In the genomic region with DNA sequence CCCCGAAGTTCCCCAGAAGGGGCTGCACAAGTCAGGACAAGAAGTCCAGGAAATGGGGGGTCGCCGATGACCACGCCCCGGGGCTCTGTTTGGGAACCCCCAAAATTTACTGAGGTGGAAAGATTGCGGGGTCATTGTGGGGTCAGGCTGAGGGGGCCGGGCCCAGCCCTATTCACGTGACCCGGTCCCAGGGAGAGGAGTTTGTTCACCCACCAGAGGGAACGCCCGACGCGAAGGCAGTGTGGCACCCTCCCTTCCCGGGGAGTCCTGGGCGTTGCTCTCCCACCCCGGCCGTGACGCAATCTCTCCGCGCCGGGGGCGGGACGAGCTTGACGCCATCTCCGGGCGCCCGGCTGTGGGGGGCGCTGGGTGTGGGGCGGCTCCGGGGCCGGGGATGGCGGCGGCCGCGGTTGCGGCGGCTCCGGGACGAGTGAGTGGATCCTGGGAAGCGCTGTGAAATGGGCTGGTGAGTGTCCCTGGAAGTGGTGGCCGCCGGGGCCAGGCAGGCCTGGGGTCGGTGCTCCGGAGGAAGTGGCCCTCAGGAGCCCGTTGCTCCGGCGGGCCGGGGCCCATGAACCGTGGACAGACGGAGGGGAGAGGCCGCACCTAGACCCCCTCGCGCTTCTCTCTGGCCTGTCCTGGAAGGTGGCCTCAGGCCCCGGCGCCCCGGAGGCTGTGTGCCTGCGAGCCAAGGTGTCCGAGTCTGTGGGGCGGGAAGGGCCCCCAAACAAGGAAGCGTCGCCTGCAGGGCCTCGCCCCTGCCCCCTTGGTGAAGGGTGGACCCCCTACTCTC, we compare ENCODE assay signal across 8 cellular contexts. TPM values are rescaled to one million over a fixed set of nuclear protein-coding genes. Genes with fewer than 3 reads are reported as not detected.
DNase-seq lines count a peak whose midpoint lies in the region; ATAC-seq and TF ChIP-seq lines count a peak whose summit lies in the region.

A gene with protein sequence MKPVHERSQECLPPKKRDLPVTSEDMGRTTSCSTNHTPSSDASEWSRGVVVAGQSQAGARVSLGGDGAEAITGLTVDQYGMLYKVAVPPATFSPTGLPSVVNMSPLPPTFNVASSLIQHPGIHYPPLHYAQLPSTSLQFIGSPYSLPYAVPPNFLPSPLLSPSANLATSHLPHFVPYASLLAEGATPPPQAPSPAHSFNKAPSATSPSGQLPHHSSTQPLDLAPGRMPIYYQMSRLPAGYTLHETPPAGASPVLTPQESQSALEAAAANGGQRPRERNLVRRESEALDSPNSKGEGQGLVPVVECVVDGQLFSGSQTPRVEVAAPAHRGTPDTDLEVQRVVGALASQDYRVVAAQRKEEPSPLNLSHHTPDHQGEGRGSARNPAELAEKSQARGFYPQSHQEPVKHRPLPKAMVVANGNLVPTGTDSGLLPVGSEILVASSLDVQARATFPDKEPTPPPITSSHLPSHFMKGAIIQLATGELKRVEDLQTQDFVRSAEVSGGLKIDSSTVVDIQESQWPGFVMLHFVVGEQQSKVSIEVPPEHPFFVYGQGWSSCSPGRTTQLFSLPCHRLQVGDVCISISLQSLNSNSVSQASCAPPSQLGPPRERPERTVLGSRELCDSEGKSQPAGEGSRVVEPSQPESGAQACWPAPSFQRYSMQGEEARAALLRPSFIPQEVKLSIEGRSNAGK (plus strand): TSS at position 338 of the 793 bp plus-strand sequence. CDS start 3,765 bp downstream, outside the sequence.

- intact Hi-C loops in mammary epithelial cell (cut with micrococcal nuclease): loop anchor here (1.0 to 5.0 kb wide), 4 partner anchors 36 to 115 kb away; a partner anchor contains a TSS

- no peaks in the 10 kb centered on the region for H3F3A ChIP-seq in smooth muscle cell (ENCODE audit: low read depth)

- H3K27me3 ChIP-seq in ACC112 (ENCODE audit: insufficient read depth, low read length) (no peaks in the 10 kb centered on the region), mammary epithelial cell (ENCODE audit: insufficient read depth, low read length) (no peaks in the 10 kb centered on the region), smooth muscle cell (ENCODE audit: low read depth) (no peaks in the 10 kb centered on the region)

- H2AFZ ChIP-seq in ACC112 (ENCODE audit: low read length, unreplicated experiment) (peak within 1 kb of the TSS; percentile 90), mammary epithelial cell (ENCODE audit: low read depth, low read length) (peak within 1 kb of the TSS; percentile 89), smooth muscle cell (ENCODE audit: low read depth) (peak within 1 kb of the TSS; percentile 82)

- TSS peak; percentile 46 for BruUV-seq in mammary epithelial cell (replicated peaks; lab: Mats Ljungman, UMichigan)

- no peaks in the 10 kb centered on the region; the same call in 1 of the 2 replicates for H3K36me3 ChIP-seq in ACC112 (ENCODE audit: insufficient read depth, low read length)
- H3K36me3 ChIP-seq in mammary epithelial cell (ENCODE audit: insufficient read depth, low read length): peaks cover 7% of the 10 kb centered on the region
- H3K36me3 ChIP-seq in smooth muscle cell (ENCODE audit: low read depth): peaks cover 5% of the 10 kb centered on the region

- H3K4me2 ChIP-seq in mammary epithelial cell (ENCODE audit: insufficient read depth, low read depth, low read length) (peak within 1 kb of the TSS; percentile 85), smooth muscle cell (peak within 1 kb of the TSS; percentile 99)

- CTCF ChIA-PET in mammary epithelial cell (lab: Charles Lee; ENCODE audit: low non-redundant PET): no interaction called here

- H3K27ac ChIP-seq in ACC112 (ENCODE audit: low read depth, low read length) (peak within 1 kb of the TSS; percentile 55), mammary epithelial cell (ENCODE audit: insufficient read depth, low read depth, low read length) (peak within 1 kb of the TSS; percentile 90), smooth muscle cell (ENCODE audit: low read depth) (peak within 1 kb of the TSS; percentile 65)

- ATAC-seq in GM18867 (IDR thresholded peaks at IDR 0.05; ENCODE audit: unreplicated experiment) (peak; percentile 66), HG03097 (IDR thresholded peaks at IDR 0.05; ENCODE audit: low FRiP score, unreplicated experiment) (peak; percentile 69)

- TF ChIP-seq CTCF in WI38 (IDR thresholded peaks at IDR 0.05; ENCODE audit: low read depth, low read length): no peak
- TF ChIP-seq CTCF in mammary epithelial cell (conservative IDR thresholded peaks at IDR 0.05 in 1 of 2, IDR thresholded peaks at IDR 0.05 in 1 of 2; ENCODE audit: extremely low read depth in 1 of 2, insufficient read depth in 1 of 2, low read depth in 1 of 2, low read length in 2 of 2): no peak
- TF ChIP-seq CTCF in smooth muscle cell (IDR thresholded peaks at IDR 0.05; ENCODE audit: borderline replicate concordance, insufficient read depth, poor library complexity, severe bottlenecking): no peak

- H3K4me1 ChIP-seq in ACC112 (ENCODE audit: control insufficient read depth, insufficient read depth, low read length, unreplicated experiment): peaks cover 10% of the 10 kb centered on the region
- peaks cover 11% of the 10 kb centered on the region for H3K4me1 ChIP-seq in mammary epithelial cell (ENCODE audit: insufficient read depth, low read length)
- H3K4me1 ChIP-seq in smooth muscle cell (ENCODE audit: low read depth): peaks cover 7% of the 10 kb centered on the region

- DNase-seq in NCI-H2196 treated with DMSO at 0.1 percent for 48 hours (lab: John Stamatoyannopoulos, UW; ENCODE audit: unreplicated experiment) (peak; percentile 55), mammary epithelial cell (peak; percentile 91), iPS-NIHi7 (ENCODE audit: extremely low spot score) (peak; percentile 99), smooth muscle cell (lab: John Stamatoyannopoulos, UW; ENCODE audit: unreplicated experiment) (peak; percentile 77)

- dilution Hi-C loops in mammary epithelial cell (cut with HindIII; ENCODE audit: low sequenced_read_pairs): loop anchor here (5.0 kb wide), 2 partner anchors 41 to 59 kb away; no protein-coding TSS in a partner anchor

- H3K9me3 ChIP-seq in mammary epithelial cell (replicated peaks; ENCODE audit: insufficient read depth, low read length): no peaks in the 10 kb centered on the region
- no peaks in the 10 kb centered on the region for H3K9me3 ChIP-seq in smooth muscle cell (replicated peaks; ENCODE audit: low read depth)

- in situ Hi-C loops in mammary epithelial cell (cut with MboI; ENCODE audit: low sequenced_read_pairs in 2 of 2): no loop called here

- 0% methylated on average over 5 of the region's 62 CpGs for WGBS in mammary epithelial cell (ENCODE audit: low coverage, missing lambda C conversion rate)
- under 1% methylated on average over 56 of the region's 62 CpGs for WGBS in smooth muscle cell (ENCODE audit: low lambda C conversion rate)

- H3K9ac ChIP-seq in mammary epithelial cell (ENCODE audit: insufficient read depth, low read length) (peak within 1 kb of the TSS; percentile 96), smooth muscle cell (ENCODE audit: low read depth) (peak within 1 kb of the TSS; percentile 98)

- H3K4me3 ChIP-seq in ACC112 (ENCODE audit: low read depth, low read length): peak within 1 kb of the TSS; percentile 92
- peak within 1 kb of the TSS; percentile 99 for H3K4me3 ChIP-seq in WI38 (ENCODE audit: low read depth, low read length)
- H3K4me3 ChIP-seq in mammary epithelial cell (replicated peaks in 1 of 3; ENCODE audit: insufficient read depth in 1 of 3, low read depth in 2 of 3, low read length in 3 of 3): peak within 1 kb of the TSS; percentile 85 to 97 (median 95)
- H3K4me3 ChIP-seq in smooth muscle cell: peak within 1 kb of the TSS; percentile 100

- H4K20me1 ChIP-seq in mammary epithelial cell (ENCODE audit: insufficient read depth, low read length) (no peaks in the 10 kb centered on the region), smooth muscle cell (ENCODE audit: low read depth) (peaks cover 10% of the 10 kb centered on the region)

- peaks cover 29% of the 10 kb centered on the region for H3K79me2 ChIP-seq in ACC112 (ENCODE audit: control insufficient read depth, insufficient read depth, low read length, unreplicated experiment)
- H3K79me2 ChIP-seq in mammary epithelial cell (ENCODE audit: insufficient read depth, low read length): peaks cover 43% of the 10 kb centered on the region
- H3K79me2 ChIP-seq in smooth muscle cell (ENCODE audit: low read depth): peaks cover 28% of the 10 kb centered on the region

RNA-seq across cellular contexts. Expression of the gene that starts here (rescaled TPM):
- total RNA-seq in mammary epithelial cell (10 to 100 TPM; 15.5 to 16.7 TPM), smooth muscle cell (14.8 and 17.6 TPM in 2 replicates)
- polyA plus RNA-seq in mammary epithelial cell (10.4 TPM), smooth muscle cell (6.7 and 7.4 TPM in 2 replicates)
- polyA minus RNA-seq in mammary epithelial cell: 15.9 TPM

Comparison
In these comparisons a context has a peak if more than half of its experiments do, and no peak if none do; other contexts are left out.
1. Peak in every context shown above with its lines: DNase-seq, ATAC-seq, H3K4me3 ChIP-seq and H3K27ac ChIP-seq.